ENCODE assay signal across 8 cellular contexts in genomic region chr12:7129647-7130536, GRCh38. TPM values are rescaled to one million over a fixed set of nuclear protein-coding genes. Genes with fewer than 3 reads are reported as not detected.
A peak's percentile ranks its signal among the peaks of the same experiment; 100 is the strongest.
DNase-seq lines count a peak whose midpoint lies in the region; ATAC-seq and TF ChIP-seq lines count a peak whose summit lies in the region.

TSS of gene CLSTN3 (plus strand) at chr12:7130371. CDS start at chr12:7130649, 278 bp downstream.

- H3K27me3 Mint-ChIP-seq in neural progenitor cell (ENCODE audit: insufficient read depth, low read depth) = peaks cover 16% of the 10 kb centered on the region

- H2AFZ ChIP-seq in neural progenitor cell (replicated peaks) = peak within 1 kb of the TSS; percentile 100

- H3K36me3 Mint-ChIP-seq in neural progenitor cell = peaks cover 10% of the 10 kb centered on the region

- no peaks in the 10 kb centered on the region for H3K9me3 ChIP-seq in KOPT-K1 (ENCODE audit: insufficient read depth, low read length, poor library complexity, severe bottlenecking)
- no peaks in the 10 kb centered on the region for H3K9me3 ChIP-seq in SJSA1 (replicated peaks)
- no peaks in the 10 kb centered on the region for H3K9me3 ChIP-seq in neural progenitor cell (ENCODE audit: low read depth)
- no peaks in the 10 kb centered on the region for H3K9me3 ChIP-seq in stomach smooth muscle (ENCODE audit: control insufficient read depth in 2 of 2, low read length in 2 of 2)

- H3K4me2 ChIP-seq in neural progenitor cell = peak within 1 kb of the TSS; percentile 92

- peaks cover 5% of the 10 kb centered on the region for H3F3A ChIP-seq in neural progenitor cell (ENCODE audit: low read depth)

- peaks cover 27% of the 10 kb centered on the region for H3K4me1 Mint-ChIP-seq in neural progenitor cell

- no peak for TF ChIP-seq CTCF in foreskin fibroblast (IDR thresholded peaks at IDR 0.05; ENCODE audit: low read depth, low read length)
- no peak for TF ChIP-seq CTCF in neural progenitor cell (IDR thresholded peaks at IDR 0.05)

- H3K27ac ChIP-seq in KOPT-K1 (ENCODE audit: low read depth, low read length, poor library complexity, severe bottlenecking) = peak within 1 kb of the TSS; percentile 45
- no peak within 1 kb of the TSS for H3K27ac ChIP-seq in SJSA1
- H3K27ac ChIP-seq in neural progenitor cell = no peak within 1 kb of the TSS
- H3K27ac ChIP-seq in stomach smooth muscle (ENCODE audit: low read length) = peak within 1 kb of the TSS; percentile 46

- H3K27ac Mint-ChIP-seq in neural progenitor cell = peak within 1 kb of the TSS; percentile 76

- peak within 1 kb of the TSS; percentile 88 for H3K4me3 Mint-ChIP-seq in neural progenitor cell

- DNase-seq in COLO668 (lab: John Stamatoyannopoulos, UW; ENCODE audit: unreplicated experiment) (peak; percentile 74), SJSA1 (ENCODE audit: low read depth in 1 of 2, low spot score in 2 of 2) (peak in 1 of 2 experiments; percentile 28), foreskin fibroblast (peak; percentile 57 to 83), neural progenitor cell (ENCODE audit: low spot score) (peak; percentile 92)
- peak; percentile 55 to 81 (median 74) for DNase-seq in activated naive CD4-positive, alpha-beta T cell (lab: John Stamatoyannopoulos, UW)

- ATAC-seq in GM21447 (IDR thresholded peaks at IDR 0.05; ENCODE audit: unreplicated experiment) = peak; percentile 73

- H3K36me3 ChIP-seq in KOPT-K1 (ENCODE audit: insufficient read depth, low read length) (peaks cover 3% of the 10 kb centered on the region; the same call in 1 of the 2 replicates), SJSA1 (no peaks in the 10 kb centered on the region), neural progenitor cell (no peaks in the 10 kb centered on the region), stomach smooth muscle (ENCODE audit: control insufficient read depth in 2 of 2, insufficient read depth in 2 of 2, low read length in 2 of 2) (peaks cover under 1 to 1% of the 10 kb centered on the region in 2 donors)

- no peaks in the 10 kb centered on the region for H3K79me2 ChIP-seq in neural progenitor cell (ENCODE audit: low read depth)

- no peaks in the 10 kb centered on the region for H3K9me3 Mint-ChIP-seq in neural progenitor cell

- H4K20me1 ChIP-seq in neural progenitor cell (ENCODE audit: low read depth) = no peaks in the 10 kb centered on the region

- H3K4me1 ChIP-seq in SJSA1 (replicated peaks) (peaks cover 13% of the 10 kb centered on the region), neural progenitor cell (peaks cover 9% of the 10 kb centered on the region), stomach smooth muscle (ENCODE audit: control insufficient read depth, insufficient read depth, low read length) (peaks cover 23% of the 10 kb centered on the region)

- H3K27me3 ChIP-seq in SJSA1 (replicated peaks) (peaks cover 37% of the 10 kb centered on the region), neural progenitor cell (peaks cover 26% of the 10 kb centered on the region), stomach smooth muscle (ENCODE audit: control insufficient read depth in 1 of 2, insufficient read depth in 2 of 2, low read length in 2 of 2) (no peaks in the 10 kb centered on the region)

- peak within 1 kb of the TSS; percentile 63 for H3K9ac ChIP-seq in neural progenitor cell
- H3K9ac ChIP-seq in stomach smooth muscle (ENCODE audit: low read length in 2 of 2) = peak within 1 kb of the TSS; percentile 75

- peak within 1 kb of the TSS; percentile 21 for H3K4me3 ChIP-seq in SJSA1
- H3K4me3 ChIP-seq in foreskin fibroblast (ENCODE audit: low read depth in 1 of 2, low read length in 2 of 2) = peak within 1 kb of the TSS; percentile 67 to 72
- peak within 1 kb of the TSS; percentile 95 for H3K4me3 ChIP-seq in neural progenitor cell
- peak within 1 kb of the TSS; percentile 86 for H3K4me3 ChIP-seq in stomach smooth muscle (ENCODE audit: low read length in 2 of 2)

RNA-seq across cellular contexts. Expression of gene CLSTN3, which starts in this region (rescaled TPM):
- total RNA-seq in SJSA1 (2014; rRNA removed; shearing (Covaris generic)) = 0.82 TPM in 1 of 2 replicates, not detected in the other
- 24.0 and 36.9 TPM in 2 replicates for total RNA-seq in neural progenitor cell (ENCODE audit: low replicate concordance)

Comparison
In these comparisons a context has a peak if more than half of its experiments do, and no peak if none do; other contexts are left out.
1. RNA of gene CLSTN3 (total RNA-seq): 24.0 to 36.9 TPM in neural progenitor cell; 0.82 TPM in SJSA1; every median in the first group is over 10 times any median in the second.
2. H3K27ac ChIP-seq: peak in KOPT-K1 (single experiment) and stomach smooth muscle (single experiment); none in SJSA1 (single experiment) and neural progenitor cell (single experiment).
3. H3K4me3 ChIP-seq: peak in every context shown above with its lines; median percentile 95 in neural progenitor cell; 86 in stomach smooth muscle; 70 in foreskin fibroblast; 21 in SJSA1.